In the genomic region with DNA sequence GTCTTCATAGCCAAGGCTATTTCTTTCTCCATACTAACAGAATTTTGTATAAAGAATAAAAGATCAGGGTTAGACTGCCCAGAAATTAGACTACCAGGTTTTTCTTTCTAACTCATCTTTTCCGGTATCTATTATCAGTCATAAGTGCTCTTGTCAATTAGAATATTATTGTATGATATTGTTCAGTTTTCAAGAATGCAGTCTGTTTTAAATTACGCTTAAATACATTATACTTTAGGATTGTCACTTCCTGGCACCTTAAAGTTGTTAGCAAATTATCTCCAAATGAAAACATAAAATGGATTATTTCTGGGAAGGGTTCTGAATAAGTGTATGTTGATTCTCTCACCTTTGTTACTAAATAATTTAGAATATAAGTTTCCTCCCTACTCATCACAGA, we compare ENCODE assay signal across 33 cellular contexts.
"Had no signal": no experiment of that assay in that cellular context is flagged by ENCODE, and none has a peak within 500 bp of the region (broad histone marks: within the 10 kb centered on the region; RNA-seq: fewer than 3 reads in every experiment).

No MANE protein-coding gene starts in this region.

- H3K4me3 Mint-ChIP-seq: activated B cell treated with CpG ODN at 0.5 μM for 24 hours; activated CD4-positive, alpha-beta memory T cell treated with anti-CD3 and anti-CD28 coated beads for 36 hours; activated CD4-positive, alpha-beta T cell treated with anti-CD3 and anti-CD28 coated beads, Interleukin-2, amount 10 ng/mL, durations not matched to agents 24 days and 14 days; activated CD8-positive, alpha-beta T cell treated with anti-CD3 and anti-CD28 coated beads for 36 hours; activated naive CD8-positive, alpha-beta T cell treated with anti-CD3 and anti-CD28 coated beads for 36 hours; activated T-cell treated with anti-CD3 and anti-CD28 coated beads, Interleukin-2, amount 50 U/mL, for 4 hours; activated T-cell treated with anti-CD3 and anti-CD28 coated beads, Interleukin-2, amount 50 U/mL, for 72 hours; activated T-helper 1 cell treated with anti-CD3 and anti-CD28 coated beads, Interleukin-12 subunit alpha, Interleukin-12 subunit beta, Interleukin-2, Interleukin-4 antibody, amounts not matched to agents 30 ng/mL and 10 ng/mL and 1 ng/mL, durations not matched to agents 14 hours and 24 hours and 36 hours; activated T-helper 17 cell treated with anti-CD3 and anti-CD28 coated beads, Interleukin-2, amount 50 U/mL, for 72 hours; T-helper 1 cell treated with Interleukin-12 subunit alpha and Interleukin-12 subunit beta and Interleukin-4 antibody, amounts not matched to agents 30 μg/mL and 1 μg/mL, for 36 hours; T-helper 2 cell treated with Interferon-gamma antibody and Interleukin-4, amounts not matched to agents 5 μg/mL and 100 μg/mL, for 36 hours had no signal

- ATAC-seq: activated CD8-positive, alpha-beta T cell treated with anti-CD3 and anti-CD28 coated beads for 36 hours; activated naive CD4-positive, alpha-beta T cell treated with anti-CD3 and anti-CD28 coated beads, Interleukin-2, amount 50 U/mL, for 72 hours; activated T-cell treated with anti-CD3 and anti-CD28 coated beads, Interleukin-2, amount 50 U/mL, for 4 hours; activated T-cell treated with anti-CD3 and anti-CD28 coated beads, Interleukin-2, amount 50 U/mL, for 72 hours; activated T-helper 17 cell treated with anti-CD3 and anti-CD28 coated beads, Interleukin-2, amount 50 U/mL, for 72 hours; body of pancreas had no signal

- H3K4me1 Mint-ChIP-seq: activated B cell treated with CpG ODN at 0.5 μM for 24 hours; activated CD4-positive, alpha-beta T cell treated with anti-CD3 and anti-CD28 coated beads, Interleukin-2, amount 10 ng/mL, durations not matched to agents 24 days and 14 days; activated naive CD8-positive, alpha-beta T cell treated with anti-CD3 and anti-CD28 coated beads for 36 hours; activated T-helper 17 cell treated with anti-CD3 and anti-CD28 coated beads, Interleukin-2, amount 50 U/mL, for 72 hours had no signal

- H3K4me3 ChIP-seq: adrenal gland, body of pancreas, breast epithelium had no signal

- H3K27me3 Mint-ChIP-seq: activated B cell treated with CpG ODN at 0.5 μM for 24 hours; activated CD4-positive, alpha-beta memory T cell treated with anti-CD3 and anti-CD28 coated beads for 36 hours; activated CD4-positive, alpha-beta T cell treated with anti-CD3 and anti-CD28 coated beads, Interleukin-2, amount 10 ng/mL, durations not matched to agents 24 days and 14 days; activated CD8-positive, alpha-beta T cell treated with anti-CD3 and anti-CD28 coated beads for 36 hours; activated naive CD8-positive, alpha-beta T cell treated with anti-CD3 and anti-CD28 coated beads for 36 hours; activated T-helper 17 cell treated with anti-CD3 and anti-CD28 coated beads, Interleukin-2, amount 50 U/mL, for 72 hours had no signal

- H3K27ac ChIP-seq: adrenal gland, body of pancreas, brain microvascular endothelial cell, breast epithelium, VCaP had no signal

- H3K27me3 ChIP-seq: adrenal gland, body of pancreas, brain microvascular endothelial cell, breast epithelium had no signal

- H3K9me3 Mint-ChIP-seq: activated B cell treated with CpG ODN at 0.5 μM for 24 hours; activated CD4-positive, alpha-beta memory T cell treated with anti-CD3 and anti-CD28 coated beads for 36 hours; activated CD4-positive, alpha-beta T cell treated with anti-CD3 and anti-CD28 coated beads, Interleukin-2, amount 10 ng/mL, durations not matched to agents 24 days and 14 days; activated naive CD8-positive, alpha-beta T cell treated with anti-CD3 and anti-CD28 coated beads for 36 hours; activated T-helper 1 cell treated with anti-CD3 and anti-CD28 coated beads, Interleukin-12 subunit alpha, Interleukin-12 subunit beta, Interleukin-2, Interleukin-4 antibody, amounts not matched to agents 30 ng/mL and 10 ng/mL and 1 ng/mL, durations not matched to agents 14 hours and 24 hours and 36 hours; activated T-helper 17 cell treated with anti-CD3 and anti-CD28 coated beads, Interleukin-2, amount 50 U/mL, for 72 hours; T-helper 1 cell treated with Interleukin-12 subunit alpha and Interleukin-12 subunit beta and Interleukin-4 antibody, amounts not matched to agents 30 μg/mL and 1 μg/mL, for 36 hours; T-helper 2 cell treated with Interferon-gamma antibody and Interleukin-4, amounts not matched to agents 5 μg/mL and 100 μg/mL, for 36 hours had no signal

- H3K9me3 ChIP-seq: adrenal gland, body of pancreas, breast epithelium had no signal

- H3K4me1 ChIP-seq: adrenal gland, body of pancreas, breast epithelium had no signal

- H3K36me3 ChIP-seq: adrenal gland, brain microvascular endothelial cell, breast epithelium had no signal

- H3K36me3 Mint-ChIP-seq: activated CD4-positive, alpha-beta memory T cell treated with anti-CD3 and anti-CD28 coated beads for 36 hours; activated naive CD4-positive, alpha-beta T cell treated with anti-CD3 and anti-CD28 coated beads, Interleukin-2, amount 50 U/mL, for 72 hours; activated naive CD8-positive, alpha-beta T cell treated with anti-CD3 and anti-CD28 coated beads for 36 hours had no signal

- H3K27ac Mint-ChIP-seq: activated B cell treated with CpG ODN at 0.5 μM for 24 hours; activated CD4-positive, alpha-beta memory T cell treated with anti-CD3 and anti-CD28 coated beads for 36 hours; activated CD4-positive, alpha-beta T cell treated with anti-CD3 and anti-CD28 coated beads, Interleukin-2, amount 10 ng/mL, durations not matched to agents 24 days and 14 days; activated CD8-positive, alpha-beta T cell treated with anti-CD3 and anti-CD28 coated beads for 36 hours; activated naive CD4-positive, alpha-beta T cell treated with anti-CD3 and anti-CD28 coated beads, Interleukin-2, amount 50 U/mL, for 72 hours; activated naive CD8-positive, alpha-beta T cell treated with anti-CD3 and anti-CD28 coated beads for 36 hours; activated T-cell treated with anti-CD3 and anti-CD28 coated beads, Interleukin-2, amount 50 U/mL, for 72 hours; activated T-helper 1 cell treated with anti-CD3 and anti-CD28 coated beads, Interleukin-12 subunit alpha, Interleukin-12 subunit beta, Interleukin-2, Interleukin-4 antibody, amounts not matched to agents 30 ng/mL and 10 ng/mL and 1 ng/mL, durations not matched to agents 14 hours and 24 hours and 36 hours; activated T-helper 17 cell treated with anti-CD3 and anti-CD28 coated beads, Interleukin-2, amount 50 U/mL, for 72 hours; T-helper 1 cell treated with Interleukin-12 subunit alpha and Interleukin-12 subunit beta and Interleukin-4 antibody, amounts not matched to agents 30 μg/mL and 1 μg/mL, for 36 hours; T-helper 2 cell treated with Interferon-gamma antibody and Interleukin-4, amounts not matched to agents 5 μg/mL and 100 μg/mL, for 36 hours had no signal

- DNase-seq: activated B cell treated with CpG ODN at 0.5 μM for 24 hours; activated CD4-positive, alpha-beta memory T cell treated with anti-CD3 and anti-CD28 coated beads for 36 hours; activated CD4-positive, alpha-beta T cell treated with anti-CD3 and anti-CD28 coated beads for 4 hours; activated CD4-positive, alpha-beta T cell treated with anti-CD3 and anti-CD28 coated beads, Interleukin-2, amount 10 ng/mL, durations not matched to agents 24 days and 14 days; activated CD4-positive, alpha-beta T cell treated with anti-CD3 and anti-CD28 coated beads, Interleukin-2, amount 50 U/mL, for 1 hour; activated CD4-positive, alpha-beta T cell treated with anti-CD3 and anti-CD28 coated beads, Interleukin-2, amount 50 U/mL, for 4 hours; activated CD4-positive, CD25-positive, alpha-beta regulatory T cell treated with anti-CD3 and anti-CD28 coated beads, Interleukin-2, amount 50 U/mL, for 72 hours; activated CD8-positive, alpha-beta memory T cell treated with anti-CD3 and anti-CD28 coated beads, Interleukin-2, amount 50 U/mL, for 4 hours; activated CD8-positive, alpha-beta T cell treated with anti-CD3 and anti-CD28 coated beads for 36 hours; activated effector memory CD4-positive, alpha-beta T cell treated with anti-CD3 and anti-CD28 coated beads, Interleukin-2, amount 50 U/mL, for 16 hours; activated naive CD4-positive, alpha-beta T cell treated with anti-CD3 and anti-CD28 coated beads, Interleukin-2, amount 50 U/mL, for 16 hours; activated naive CD4-positive, alpha-beta T cell treated with Interleukin-2 at 50 U/mL for 16 hours; activated naive CD8-positive, alpha-beta T cell treated with anti-CD3 and anti-CD28 coated beads for 36 hours; activated T-cell treated with anti-CD3 and anti-CD28 coated beads for 4 hours; activated T-cell treated with anti-CD3 and anti-CD28 coated beads, Interleukin-2, amount 50 U/mL, for 1 hour; activated T-cell treated with anti-CD3 and anti-CD28 coated beads, Interleukin-2, amount 50 U/mL, for 4 hours; activated T-cell treated with anti-CD3 and anti-CD28 coated beads, Interleukin-2, amount 50 U/mL, for 72 hours; adrenal gland; amniotic stem cell; aorta; body of pancreas; brain microvascular endothelial cell; central memory CD4-positive, alpha-beta T cell; T-helper 1 cell; T-helper 2 cell; T-helper 9 cell had no signal
